ENCODE assay signal across 2 cellular contexts in the genomic region with DNA sequence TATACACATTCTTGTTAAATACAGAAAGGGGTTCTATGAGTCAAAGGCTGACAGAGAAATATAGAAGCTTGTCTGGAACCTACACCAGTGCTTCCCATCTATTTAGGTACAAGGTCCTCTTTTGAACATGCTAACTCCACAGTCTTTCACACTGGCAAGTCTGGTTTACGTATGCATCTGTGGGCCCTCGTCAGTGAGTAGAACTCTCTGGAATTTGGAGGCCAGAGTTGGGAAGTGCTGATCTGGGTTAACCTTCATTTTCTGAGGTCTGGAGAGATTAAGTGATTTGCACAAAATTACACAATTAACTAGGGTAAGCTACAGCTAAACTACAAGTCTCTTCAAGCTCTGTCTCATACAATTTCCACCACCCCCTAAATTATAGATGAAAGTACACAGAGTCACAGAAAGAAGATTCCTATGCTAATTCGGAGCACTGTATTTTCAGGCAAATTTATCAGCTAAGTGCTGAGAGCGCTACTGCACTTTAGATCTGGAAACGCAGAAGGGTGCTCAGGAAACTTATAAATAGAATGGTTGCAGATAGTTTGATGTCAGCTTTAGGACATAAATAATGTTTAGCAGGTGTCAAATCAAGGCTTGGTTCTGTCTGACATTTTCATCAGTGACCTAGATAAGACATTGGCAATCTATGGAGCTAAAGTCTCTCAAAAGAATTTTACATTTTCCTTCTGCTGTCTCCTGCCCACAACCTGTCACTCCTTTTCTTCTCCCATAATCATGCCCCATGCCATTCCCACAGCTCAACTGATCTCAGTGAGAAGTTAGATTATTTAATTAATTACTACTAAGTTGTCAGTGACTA.
TF ChIP-seq lines count a peak whose summit lies in the region.

No MANE protein-coding gene starts in this region.

TF ChIP-seq in HepG2, 621 proteins besides CTCF, POLR2A, EP300 and RAD21:
- TF ChIP-seq, protein P1, sequence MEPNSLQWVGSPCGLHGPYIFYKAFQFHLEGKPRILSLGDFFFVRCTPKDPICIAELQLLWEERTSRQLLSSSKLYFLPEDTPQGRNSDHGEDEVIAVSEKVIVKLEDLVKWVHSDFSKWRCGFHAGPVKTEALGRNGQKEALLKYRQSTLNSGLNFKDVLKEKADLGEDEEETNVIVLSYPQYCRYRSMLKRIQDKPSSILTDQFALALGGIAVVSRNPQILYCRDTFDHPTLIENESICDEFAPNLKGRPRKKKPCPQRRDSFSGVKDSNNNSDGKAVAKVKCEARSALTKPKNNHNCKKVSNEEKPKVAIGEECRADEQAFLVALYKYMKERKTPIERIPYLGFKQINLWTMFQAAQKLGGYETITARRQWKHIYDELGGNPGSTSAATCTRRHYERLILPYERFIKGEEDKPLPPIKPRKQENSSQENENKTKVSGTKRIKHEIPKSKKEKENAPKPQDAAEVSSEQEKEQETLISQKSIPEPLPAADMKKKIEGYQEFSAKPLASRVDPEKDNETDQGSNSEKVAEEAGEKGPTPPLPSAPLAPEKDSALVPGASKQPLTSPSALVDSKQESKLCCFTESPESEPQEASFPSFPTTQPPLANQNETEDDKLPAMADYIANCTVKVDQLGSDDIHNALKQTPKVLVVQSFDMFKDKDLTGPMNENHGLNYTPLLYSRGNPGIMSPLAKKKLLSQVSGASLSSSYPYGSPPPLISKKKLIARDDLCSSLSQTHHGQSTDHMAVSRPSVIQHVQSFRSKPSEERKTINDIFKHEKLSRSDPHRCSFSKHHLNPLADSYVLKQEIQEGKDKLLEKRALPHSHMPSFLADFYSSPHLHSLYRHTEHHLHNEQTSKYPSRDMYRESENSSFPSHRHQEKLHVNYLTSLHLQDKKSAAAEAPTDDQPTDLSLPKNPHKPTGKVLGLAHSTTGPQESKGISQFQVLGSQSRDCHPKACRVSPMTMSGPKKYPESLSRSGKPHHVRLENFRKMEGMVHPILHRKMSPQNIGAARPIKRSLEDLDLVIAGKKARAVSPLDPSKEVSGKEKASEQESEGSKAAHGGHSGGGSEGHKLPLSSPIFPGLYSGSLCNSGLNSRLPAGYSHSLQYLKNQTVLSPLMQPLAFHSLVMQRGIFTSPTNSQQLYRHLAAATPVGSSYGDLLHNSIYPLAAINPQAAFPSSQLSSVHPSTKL (CRISPR knock-in tag; IDR thresholded peaks at IDR 0.05), result peak; percentile 19; the same call in 1 of the 2 replicates
- TF ChIP-seq TEAD3 (CRISPR knock-in tag; optimal IDR thresholded peaks at IDR 0.05; ENCODE audit: borderline replicate concordance) (peak; percentile 54), ZNF317 (CRISPR knock-in tag; IDR thresholded peaks at IDR 0.05) (0 out of 2 replicates have a peak, but pooled peaks have one; percentile 24), ONECUT2 (CRISPR knock-in tag; IDR thresholded peaks at IDR 0.05) (no peak), TCF7L2 (IDR thresholded peaks at IDR 0.05; ENCODE audit: low read depth, low read length) (no peak), MAFK (conservative IDR thresholded peaks at IDR 0.05 in 1 of 2, IDR thresholded peaks at IDR 0.05 in 1 of 2; ENCODE audit: low read length in 2 of 2) (0 out of 4 replicates have a peak, but pooled peaks have one; percentile 1 to 6), POGZ (CRISPR knock-in tag; IDR thresholded peaks at IDR 0.05) (0 out of 2 replicates have a peak, but pooled peaks have one; percentile 36)
- TF ChIP-seq, protein P2, sequence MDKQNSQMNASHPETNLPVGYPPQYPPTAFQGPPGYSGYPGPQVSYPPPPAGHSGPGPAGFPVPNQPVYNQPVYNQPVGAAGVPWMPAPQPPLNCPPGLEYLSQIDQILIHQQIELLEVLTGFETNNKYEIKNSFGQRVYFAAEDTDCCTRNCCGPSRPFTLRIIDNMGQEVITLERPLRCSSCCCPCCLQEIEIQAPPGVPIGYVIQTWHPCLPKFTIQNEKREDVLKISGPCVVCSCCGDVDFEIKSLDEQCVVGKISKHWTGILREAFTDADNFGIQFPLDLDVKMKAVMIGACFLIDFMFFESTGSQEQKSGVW (CRISPR knock-in tag; IDR thresholded peaks at IDR 0.05; ENCODE audit: borderline replicate concordance), result no peak
- TF ChIP-seq, protein P3, sequence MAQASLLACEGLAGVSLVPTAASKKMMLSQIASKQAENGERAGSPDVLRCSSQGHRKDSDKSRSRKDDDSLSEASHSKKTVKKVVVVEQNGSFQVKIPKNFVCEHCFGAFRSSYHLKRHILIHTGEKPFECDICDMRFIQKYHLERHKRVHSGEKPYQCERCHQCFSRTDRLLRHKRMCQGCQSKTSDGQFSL (CRISPR knock-in tag; IDR thresholded peaks at IDR 0.05), result no peak
- TF ChIP-seq, protein P4, sequence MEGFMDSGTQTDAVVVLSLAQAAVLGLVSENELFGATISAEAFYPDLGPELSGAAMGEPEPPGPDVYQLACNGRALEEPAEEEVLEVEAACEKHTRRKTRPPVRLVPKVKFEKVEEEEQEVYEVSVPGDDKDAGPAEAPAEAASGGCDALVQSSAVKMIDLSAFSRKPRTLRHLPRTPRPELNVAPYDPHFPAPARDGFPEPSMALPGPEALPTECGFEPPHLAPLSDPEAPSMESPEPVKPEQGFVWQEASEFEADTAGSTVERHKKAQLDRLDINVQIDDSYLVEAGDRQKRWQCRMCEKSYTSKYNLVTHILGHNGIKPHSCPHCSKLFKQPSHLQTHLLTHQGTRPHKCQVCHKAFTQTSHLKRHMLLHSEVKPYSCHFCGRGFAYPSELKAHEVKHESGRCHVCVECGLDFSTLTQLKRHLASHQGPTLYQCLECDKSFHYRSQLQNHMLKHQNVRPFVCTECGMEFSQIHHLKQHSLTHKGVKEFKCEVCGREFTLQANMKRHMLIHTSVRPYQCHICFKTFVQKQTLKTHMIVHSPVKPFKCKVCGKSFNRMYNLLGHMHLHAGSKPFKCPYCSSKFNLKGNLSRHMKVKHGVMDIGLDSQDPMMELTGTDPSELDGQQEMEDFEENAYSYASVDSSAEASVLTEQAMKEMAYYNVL (CRISPR knock-in tag; IDR thresholded peaks at IDR 0.05; ENCODE audit: borderline replicate concordance), result no peak
- TF ChIP-seq, protein P5, sequence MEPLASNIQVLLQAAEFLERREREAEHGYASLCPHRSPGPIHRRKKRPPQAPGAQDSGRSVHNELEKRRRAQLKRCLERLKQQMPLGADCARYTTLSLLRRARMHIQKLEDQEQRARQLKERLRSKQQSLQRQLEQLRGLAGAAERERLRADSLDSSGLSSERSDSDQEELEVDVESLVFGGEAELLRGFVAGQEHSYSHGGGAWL (CRISPR knock-in tag; IDR thresholded peaks at IDR 0.05), result no peak

TF ChIP-seq in HEK293T, 16 proteins besides CTCF, POLR2A, EP300 and RAD21:
- TF ChIP-seq SP1 (IDR thresholded peaks at IDR 0.05) (no peak), ZNF384 (IDR thresholded peaks at IDR 0.05) (no peak), SUZ12 (IDR thresholded peaks at IDR 0.05) (no peak), L3MBTL2 (conservative IDR thresholded peaks at IDR 0.05) (no peak), FOXM1 (IDR thresholded peaks at IDR 0.05; ENCODE audit: borderline replicate concordance) (no peak), FOXK2 (IDR thresholded peaks at IDR 0.05) (no peak), LEF1 (IDR thresholded peaks at IDR 0.05; ENCODE audit: borderline replicate concordance) (no peak), CTBP1 (IDR thresholded peaks at IDR 0.05; ENCODE audit: borderline replicate concordance) (no peak), FOXA1 (IDR thresholded peaks at IDR 0.05) (no peak), ARNT (IDR thresholded peaks at IDR 0.05) (no peak), BHLHE40 (IDR thresholded peaks at IDR 0.05; ENCODE audit: borderline replicate concordance) (no peak), HDGF (IDR thresholded peaks at IDR 0.05; ENCODE audit: borderline replicate concordance) (no peak), NFRKB (IDR thresholded peaks at IDR 0.05) (no peak), TARDBP (IDR thresholded peaks at IDR 0.05) (no peak), ELF4 (IDR thresholded peaks at IDR 0.05) (no peak)
- TF ChIP-seq, protein P6, sequence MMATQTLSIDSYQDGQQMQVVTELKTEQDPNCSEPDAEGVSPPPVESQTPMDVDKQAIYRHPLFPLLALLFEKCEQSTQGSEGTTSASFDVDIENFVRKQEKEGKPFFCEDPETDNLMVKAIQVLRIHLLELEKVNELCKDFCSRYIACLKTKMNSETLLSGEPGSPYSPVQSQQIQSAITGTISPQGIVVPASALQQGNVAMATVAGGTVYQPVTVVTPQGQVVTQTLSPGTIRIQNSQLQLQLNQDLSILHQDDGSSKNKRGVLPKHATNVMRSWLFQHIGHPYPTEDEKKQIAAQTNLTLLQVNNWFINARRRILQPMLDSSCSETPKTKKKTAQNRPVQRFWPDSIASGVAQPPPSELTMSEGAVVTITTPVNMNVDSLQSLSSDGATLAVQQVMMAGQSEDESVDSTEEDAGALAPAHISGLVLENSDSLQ (IDR thresholded peaks at IDR 0.05), result no peak
TF ChIP-seq in HEK293T: peak in this region for 0.
